ENCODE assay signal across 8 cellular contexts in the genomic region with DNA sequence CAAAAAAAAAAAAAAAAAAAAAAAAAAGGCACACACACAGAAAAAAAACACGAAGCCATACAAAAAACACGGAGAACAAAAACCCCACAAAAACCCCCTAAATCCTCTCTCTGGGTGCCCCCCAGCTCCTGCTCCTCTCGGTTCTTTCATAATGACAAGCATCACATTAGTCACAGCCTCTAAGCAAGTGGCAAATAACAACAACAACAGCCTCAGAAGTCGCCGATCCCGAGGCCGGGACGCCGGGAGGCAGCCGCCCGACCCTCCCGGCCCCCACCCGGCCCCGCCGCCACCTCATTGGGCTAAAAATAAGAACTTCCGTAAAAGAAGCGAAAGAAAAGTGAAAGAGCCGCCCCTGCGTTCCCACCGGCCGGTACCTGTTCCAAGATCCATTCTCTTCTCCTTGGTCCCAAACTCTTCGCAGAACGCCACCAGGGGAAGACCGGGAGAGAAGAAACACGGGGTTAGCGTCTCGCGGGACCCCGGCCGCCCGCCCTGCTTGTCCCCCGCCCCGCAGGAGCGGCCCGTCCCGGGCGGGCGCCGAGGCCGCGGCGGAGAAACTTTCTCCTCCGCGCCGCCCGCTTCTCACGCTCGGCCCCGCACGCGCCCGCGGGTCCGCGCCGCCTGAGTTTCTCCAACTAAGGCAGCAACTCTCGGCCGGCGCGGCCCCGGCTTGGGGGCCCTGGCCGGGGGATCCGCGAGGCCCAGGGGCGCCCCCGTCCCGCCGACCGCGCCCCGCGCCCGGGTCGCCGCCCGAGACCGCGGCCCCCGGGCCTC.
A peak's percentile ranks its signal among the peaks of the same experiment; 100 is the strongest.
DNase-seq lines count a peak whose midpoint lies in the region; ATAC-seq, FAIRE-seq and TF ChIP-seq lines count a peak whose summit lies in the region.

No MANE protein-coding gene starts in this region.

- POLR2A ChIA-PET in K562 (lab: Yijun Ruan, JAX) (no interaction called here), HepG2 (lab: Yijun Ruan, JAX) (no interaction called here)

- H3K4me1 ChIP-seq in K562 (replicated peaks in 1 of 2; ENCODE audit: control insufficient read depth in 2 of 2, insufficient read depth in 2 of 2, low read length in 2 of 2) (peaks cover 3 to 49% of the 10 kb centered on the region in 2 experiments; a peak in 3 of 5 replicates), HepG2 (ENCODE audit: insufficient read depth, low read length) (peaks cover 35% of the 10 kb centered on the region)

- DNase-seq in DMS79 treated with DMSO at 0.1 percent for 48 hours (lab: John Stamatoyannopoulos, UW) (peak; percentile 31), DMS79 (lab: John Stamatoyannopoulos, UW) (no peak), T-helper 1 cell (peak in 4 of 5 donors; percentile 21 to 41 (median 32)), K562 (ENCODE audit: extremely low read depth in 1 of 4, low spot score in 3 of 4) (peak; percentile 55 to 67 (median 60)), HepG2 (ENCODE audit: low spot score) (no peak)
- peak; percentile 57 for DNase-seq in stimulated activated CD8-positive, alpha-beta memory T cell treated with anti-CD3 and anti-CD28 coated beads, Interleukin-4, amount 100 ng/mL, for 48 hours

- in situ Hi-C loops in K562 (cut with MboI) (no loop called here), HepG2 (cut with HindIII; ENCODE audit: extremely low pct_ligation_motif_present, low pct_unique_long_range_greater_than_20kb) (loop anchor here (10.0 kb wide), 1 partner anchor 171 kb away; no protein-coding TSS in a partner anchor)

- H3K36me3 ChIP-seq in K562 (ENCODE audit: control insufficient read depth, insufficient read depth, low read length) = no peaks in the 10 kb centered on the region
- no peaks in the 10 kb centered on the region for H3K36me3 ChIP-seq in HepG2 (replicated peaks in 1 of 2; ENCODE audit: control insufficient read depth in 1 of 2, insufficient read depth in 2 of 2, low read length in 2 of 2)

- no peak for TF ChIP-seq RAD21 in K562 (CRISPR knock-in tag; conservative IDR thresholded peaks at IDR 0.05 in 1 of 2, IDR thresholded peaks at IDR 0.05 in 1 of 2)
- TF ChIP-seq RAD21 in HepG2 (CRISPR knock-in tag; IDR thresholded peaks at IDR 0.05) = no peak

- H3K4me3 ChIP-seq in K562 (peak overlapping the region; percentile 56), HepG2 (replicated peaks in 1 of 3; ENCODE audit: insufficient read depth in 1 of 3, low read depth in 2 of 3, low read length in 3 of 3) (peak overlapping the region; percentile 70 to 80 (median 77))

- no peak for TF ChIP-seq EP300 in K562 (IDR thresholded peaks at IDR 0.05; ENCODE audit: low read length)
- TF ChIP-seq EP300 in HepG2 (IDR thresholded peaks at IDR 0.05; ENCODE audit: low read depth in 2 of 2, low read length in 2 of 2) = no peak
- TF ChIP-seq EP300 in HepG2 (CRISPR knock-in tag; IDR thresholded peaks at IDR 0.05; ENCODE audit: borderline replicate concordance) = no peak

- H4K20me1 ChIP-seq in K562 (replicated peaks; ENCODE audit: control insufficient read depth, insufficient read depth, low read length) (peaks cover 16% of the 10 kb centered on the region; the same call in 1 of the 2 replicates), HepG2 (ENCODE audit: insufficient read depth, low read length) (no peaks in the 10 kb centered on the region)

- FAIRE-seq in K562 (lab: Jason Lieb, UNC) = peak; percentile 35
- FAIRE-seq in HepG2 (lab: Jason Lieb, UNC) = no peak

- no peak for TF ChIP-seq POLR2A in K562 (conservative IDR thresholded peaks at IDR 0.05)
- TF ChIP-seq POLR2A in HepG2 (IDR thresholded peaks at IDR 0.05; ENCODE audit: insufficient read depth in 1 of 2, low read depth in 2 of 2, low read length in 2 of 2) = no peak

- no peaks in the 10 kb centered on the region for H3K9me1 ChIP-seq in K562 (ENCODE audit: control insufficient read depth, insufficient read depth, low read length)

- H3K9ac ChIP-seq in K562 (ENCODE audit: insufficient read depth in 1 of 2, low read depth in 2 of 2, low read length in 2 of 2) = peak overlapping the region; percentile 30 to 87; a peak in 3 of 4 replicates
- H3K9ac ChIP-seq in HepG2 (ENCODE audit: insufficient read depth, low read depth, low read length) = peak overlapping the region; percentile 46

- 1% methylated on average over 48 of the region's 79 CpGs for WGBS in K562 (ENCODE audit: insufficient coverage, low coverage, missing lambda C conversion rate)
- WGBS in HepG2 (ENCODE audit: low lambda C conversion rate) = 2% methylated on average over 41 of the region's 79 CpGs

- BruUV-seq in K562 (replicated peaks; lab: Mats Ljungman, UMichigan) (no TSS peak), HepG2 (replicated peaks; lab: Mats Ljungman, UMichigan) (no TSS peak)

- H3K4me2 ChIP-seq in K562 (ENCODE audit: insufficient read depth, low read length) = peak overlapping the region; percentile 68; the same call in 1 of the 2 replicates
- H3K4me2 ChIP-seq in HepG2 (ENCODE audit: low read depth, low read length) = peak overlapping the region; percentile 77

- intact Hi-C loops in K562 (cut with micrococcal nuclease) (loop anchor here (10.0 kb wide), 1 partner anchor 171 kb away; no protein-coding TSS in a partner anchor), HepG2 (cut with micrococcal nuclease; ENCODE audit: unreplicated experiment) (loop anchor here (2.0 kb wide), 2 partner anchors 95 to 173 kb away; no protein-coding TSS in a partner anchor)

- H3K9me3 ChIP-seq in K562 (replicated peaks; ENCODE audit: control insufficient read depth, insufficient read depth, low read depth, low read length) (no peaks in the 10 kb centered on the region), HepG2 (ENCODE audit: low read length) (no peaks in the 10 kb centered on the region)

- H3K27me3 ChIP-seq in K562 (ENCODE audit: control insufficient read depth in 2 of 2, insufficient read depth in 2 of 2, low read length in 2 of 2) = peaks cover 28 to 30% of the 10 kb centered on the region in 2 experiments; a peak in 4 of 5 replicates
- H3K27me3 ChIP-seq in HepG2 (ENCODE audit: control insufficient read depth in 1 of 2, insufficient read depth in 2 of 2, low read length in 2 of 2) = peaks cover 2 to 25% of the 10 kb centered on the region in 2 experiments; a peak in 4 of 5 replicates

- CTCF ChIA-PET in K562 (lab: Yijun Ruan, JAX; ENCODE audit: low intra/inter-chr PET ratio) (no interaction called here), HepG2 (lab: Yijun Ruan, JAX; ENCODE audit: low intra/inter-chr PET ratio, low total read pairs) (no interaction called here)

- TF ChIP-seq CTCF in K562 (IDR thresholded peaks at IDR 0.05 in 2 of 3, conservative IDR thresholded peaks at IDR 0.05 in 1 of 3; ENCODE audit: insufficient read depth in 2 of 3, low read depth in 1 of 3, low read length in 3 of 3) (no peak), HepG2 (CRISPR knock-in tag; IDR thresholded peaks at IDR 0.05) (no peak)

- H3K79me2 ChIP-seq in K562 (ENCODE audit: control insufficient read depth, insufficient read depth, low read length) = no peaks in the 10 kb centered on the region
- no peaks in the 10 kb centered on the region for H3K79me2 ChIP-seq in HepG2 (ENCODE audit: insufficient read depth, low read length)

- H2AFZ ChIP-seq in K562 (ENCODE audit: low read depth, low read length) (peak overlapping the region; percentile 84), HepG2 (ENCODE audit: low read length) (no peak overlapping the region)

- ATAC-seq in HG03521 (IDR thresholded peaks at IDR 0.05; ENCODE audit: unreplicated experiment) (peak; percentile 18), K562 (peak; percentile 34), HepG2 (no peak), HG02798 (IDR thresholded peaks at IDR 0.05; ENCODE audit: poor library complexity, unreplicated experiment) (no peak)

- H3K27ac ChIP-seq in K562 (ENCODE audit: extremely low read depth, low read depth, low read length) = no peak overlapping the region
- no peak overlapping the region for H3K27ac ChIP-seq in HepG2 (ENCODE audit: extremely low read length, insufficient read depth, low read length)

TF ChIP-seq in K562, 482 proteins besides CTCF, POLR2A, EP300 and RAD21 (continues in another document):
- TF ChIP-seq TARDBP (IDR thresholded peaks at IDR 0.05) (no peak), KLF10 (CRISPR knock-in tag; IDR thresholded peaks at IDR 0.05) (no peak), POLR2G (IDR thresholded peaks at IDR 0.05; ENCODE audit: low read depth, low read length) (peak; percentile 51; the same call in 1 of the 2 replicates), MYC (IDR thresholded peaks at IDR 0.05; ENCODE audit: low read depth, low read length) (no peak), MYC (CRISPR knock-in tag; IDR thresholded peaks at IDR 0.05; ENCODE audit: borderline replicate concordance, low read depth) (no peak), KAT2B (IDR thresholded peaks at IDR 0.05; ENCODE audit: low read depth, low read length) (no peak)

TF ChIP-seq in HepG2, 621 proteins besides CTCF, POLR2A, EP300 and RAD21 (continues in another document):
- TF ChIP-seq PRPF4 (IDR thresholded peaks at IDR 0.05; ENCODE audit: low read depth, low read length, poor library complexity, severe bottlenecking) (no peak), ZKSCAN5 (CRISPR knock-in tag; IDR thresholded peaks at IDR 0.05) (no peak)
- TF ChIP-seq, protein P1, sequence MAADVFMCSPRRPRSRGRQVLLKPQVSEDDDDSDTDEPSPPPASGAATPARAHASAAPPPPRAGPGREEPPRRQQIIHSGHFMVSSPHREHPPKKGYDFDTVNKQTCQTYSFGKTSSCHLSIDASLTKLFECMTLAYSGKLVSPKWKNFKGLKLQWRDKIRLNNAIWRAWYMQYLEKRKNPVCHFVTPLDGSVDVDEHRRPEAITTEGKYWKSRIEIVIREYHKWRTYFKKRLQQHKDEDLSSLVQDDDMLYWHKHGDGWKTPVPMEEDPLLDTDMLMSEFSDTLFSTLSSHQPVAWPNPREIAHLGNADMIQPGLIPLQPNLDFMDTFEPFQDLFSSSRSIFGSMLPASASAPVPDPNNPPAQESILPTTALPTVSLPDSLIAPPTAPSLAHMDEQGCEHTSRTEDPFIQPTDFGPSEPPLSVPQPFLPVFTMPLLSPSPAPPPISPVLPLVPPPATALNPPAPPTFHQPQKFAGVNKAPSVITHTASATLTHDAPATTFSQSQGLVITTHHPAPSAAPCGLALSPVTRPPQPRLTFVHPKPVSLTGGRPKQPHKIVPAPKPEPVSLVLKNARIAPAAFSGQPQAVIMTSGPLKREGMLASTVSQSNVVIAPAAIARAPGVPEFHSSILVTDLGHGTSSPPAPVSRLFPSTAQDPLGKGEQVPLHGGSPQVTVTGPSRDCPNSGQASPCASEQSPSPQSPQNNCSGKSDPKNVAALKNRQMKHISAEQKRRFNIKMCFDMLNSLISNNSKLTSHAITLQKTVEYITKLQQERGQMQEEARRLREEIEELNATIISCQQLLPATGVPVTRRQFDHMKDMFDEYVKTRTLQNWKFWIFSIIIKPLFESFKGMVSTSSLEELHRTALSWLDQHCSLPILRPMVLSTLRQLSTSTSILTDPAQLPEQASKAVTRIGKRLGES (CRISPR knock-in tag; IDR thresholded peaks at IDR 0.05; ENCODE audit: borderline replicate concordance) = no peak

Comparison
In these comparisons a context has a peak if more than half of its experiments do, and no peak if none do; other contexts are left out.
1. DNase-seq: peak in DMS79 treated with DMSO at 0.1 percent for 48 hours (single experiment), T-helper 1 cell (4 of 5), K562 (4 of 4) and stimulated activated CD8-positive, alpha-beta memory T cell treated with anti-CD3 and anti-CD28 coated beads, Interleukin-4, amount 100 ng/mL, for 48 hours (single experiment); none in DMS79 (single experiment) and HepG2 (single experiment).
2. ATAC-seq: peak in HG03521 (single experiment) and K562 (single experiment); none in HepG2 (single experiment) and HG02798 (single experiment).